26 cellular contexts compared by ENCODE assay signal in the genomic region with DNA sequence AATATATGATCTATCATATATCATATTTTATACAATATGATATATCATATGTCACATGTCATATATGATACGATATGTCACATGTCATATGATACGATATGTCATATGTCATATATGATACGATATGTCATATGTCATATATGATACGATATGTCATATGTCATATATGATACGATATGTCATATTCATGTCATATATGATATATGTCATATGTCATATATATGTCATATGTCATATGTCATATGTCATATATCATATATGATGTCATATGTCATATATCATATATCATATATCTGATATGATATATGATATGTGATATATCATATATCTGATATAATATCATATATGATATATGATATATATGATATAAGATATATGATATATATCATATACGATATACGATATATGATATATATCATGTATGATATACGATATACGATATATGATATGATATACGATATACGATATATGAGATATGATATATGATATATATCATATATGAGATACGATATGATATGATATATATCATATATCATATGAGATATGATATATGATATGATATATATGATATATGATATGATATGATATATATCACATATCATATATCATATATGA.
"Had no signal": no experiment of that assay in that cellular context is flagged by ENCODE, and none has a peak within 500 bp of the region (broad histone marks: within the 10 kb centered on the region; RNA-seq: fewer than 3 reads in every experiment).

No MANE protein-coding gene starts in this region.

- H3K4me3 ChIP-seq: ascending aorta, coronary artery, dorsolateral prefrontal cortex had no signal

- DNase-seq: activated B cell treated with CpG ODN at 0.5 μM for 24 hours; activated CD4-positive, alpha-beta memory T cell treated with anti-CD3 and anti-CD28 coated beads for 36 hours; activated CD4-positive, alpha-beta T cell treated with anti-CD3 and anti-CD28 coated beads, Interleukin-2, amount 10 ng/mL, durations not matched to agents 24 days and 14 days; activated CD8-positive, alpha-beta memory T cell treated with anti-CD3 and anti-CD28 coated beads, Interleukin-2, amount 50 U/mL, for 48 hours; activated CD8-positive, alpha-beta T cell treated with anti-CD3 and anti-CD28 coated beads, Interleukin-2, amount 10 ng/mL, durations not matched to agents 7 days and 5 days; activated gamma-delta T cell; activated naive CD4-positive, alpha-beta T cell; activated naive CD4-positive, alpha-beta T cell treated with anti-CD3 and anti-CD28 coated beads, Interleukin-2, amount 10 ng/mL, durations not matched to agents 7 days and 5 days; activated naive CD8-positive, alpha-beta T cell treated with anti-CD3 and anti-CD28 coated beads, Interleukin-2, amount 10 ng/mL, durations not matched to agents 7 days and 5 days; activated T-cell treated with anti-CD3 and anti-CD28 coated beads for 4 hours; activated T-cell treated with anti-CD3 and anti-CD28 coated beads, Interleukin-2, amount 50 U/mL, for 24 hours; activated T-cell treated with anti-CD3 and anti-CD28 coated beads, Interleukin-2, amount 50 U/mL, for 72 hours; caudate nucleus; dorsolateral prefrontal cortex; effector memory CD4-positive, alpha-beta T cell; endodermal cell; foreskin fibroblast; head of caudate nucleus; T-cell; T-helper 9 cell; WERI-Rb-1 had no signal

- H3K4me1 ChIP-seq: ascending aorta had no signal

- ATAC-seq: activated CD4-positive, CD25-positive, alpha-beta regulatory T cell treated with anti-CD3 and anti-CD28 coated beads, Interleukin-2, amount 50 U/mL, for 24 hours; activated CD8-positive, alpha-beta T cell treated with anti-CD3 and anti-CD28 coated beads, Interleukin-2, amount 10 ng/mL, durations not matched to agents 7 days and 5 days; activated naive CD4-positive, alpha-beta T cell treated with anti-CD3 and anti-CD28 coated beads, Interleukin-2, amount 50 U/mL, for 72 hours; activated T-cell treated with anti-CD3 and anti-CD28 coated beads, Interleukin-2, amount 50 U/mL, for 72 hours; esophagus mucosa; T-cell had no signal

- H3K27me3 ChIP-seq: ascending aorta had no signal

- H3K36me3 ChIP-seq: ascending aorta, WERI-Rb-1 had no signal

- H3K27ac ChIP-seq: ascending aorta, coronary artery, dorsolateral prefrontal cortex, WERI-Rb-1 had no signal
